Comparison of ENCODE assay signal across 8 cellular contexts in genomic region chr20:51592564-51592963, GRCh38.
"Had no signal": no experiment of that assay in that cellular context is flagged by ENCODE, and none has a peak within 500 bp of the region (broad histone marks: within the 10 kb centered on the region; RNA-seq: fewer than 3 reads in every experiment).

No MANE protein-coding gene starts in this region.

- FAIRE-seq: G401.6, GM12878, GM12891, GM12892, GM18507, GM19239 had no signal

- DNase-seq: GDM1, GF-D8 had no signal

- H3K4me3 ChIP-seq: GM12878 had no signal

- ATAC-seq: GM12878 had no signal
